Comparison of ENCODE assay signal across 1 cellular context in the genomic region with DNA sequence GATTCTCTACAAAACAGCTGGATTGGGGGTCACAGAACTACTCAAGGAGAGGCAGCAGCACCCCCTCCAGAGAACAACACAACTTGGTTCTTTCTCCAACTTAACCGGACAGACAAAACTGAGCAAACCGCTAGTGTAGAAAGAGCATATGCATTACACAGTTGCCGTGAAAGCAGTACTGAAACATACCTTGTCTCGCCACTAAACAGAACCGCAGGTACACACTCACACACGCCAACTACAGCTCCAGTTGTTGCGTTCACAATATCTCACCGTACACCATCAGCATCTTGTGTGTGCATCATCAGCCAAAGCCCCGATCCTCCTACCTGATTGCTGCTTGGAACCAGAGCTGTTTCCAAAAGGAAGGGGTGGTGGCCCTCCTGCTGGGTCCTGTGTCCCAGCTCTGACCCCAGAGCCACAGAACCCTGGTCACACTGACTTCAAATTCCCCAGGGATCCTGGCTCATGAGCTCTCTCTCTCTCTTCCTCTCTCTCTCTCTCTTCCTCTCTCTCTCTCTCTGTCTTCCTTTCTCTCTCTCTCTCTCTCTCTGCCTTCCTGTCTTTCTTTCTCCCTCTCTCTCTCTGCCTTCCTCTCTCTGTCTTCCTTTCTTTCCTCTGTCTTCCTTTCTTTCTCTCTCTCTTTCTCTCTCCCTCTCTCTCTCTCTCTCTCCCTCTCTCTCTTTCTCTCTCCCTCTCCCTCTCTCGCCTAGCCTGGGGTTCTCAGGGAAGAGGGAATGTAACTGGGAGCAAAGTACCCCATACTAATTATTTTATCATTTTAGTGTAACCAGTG.
TF ChIP-seq lines count a peak whose summit lies in the region.

No MANE protein-coding gene starts in this region.

TF ChIP-seq in GM23338, 12 proteins besides CTCF, POLR2A, EP300 and RAD21 (continued from another document):
- TF ChIP-seq, protein P1, sequence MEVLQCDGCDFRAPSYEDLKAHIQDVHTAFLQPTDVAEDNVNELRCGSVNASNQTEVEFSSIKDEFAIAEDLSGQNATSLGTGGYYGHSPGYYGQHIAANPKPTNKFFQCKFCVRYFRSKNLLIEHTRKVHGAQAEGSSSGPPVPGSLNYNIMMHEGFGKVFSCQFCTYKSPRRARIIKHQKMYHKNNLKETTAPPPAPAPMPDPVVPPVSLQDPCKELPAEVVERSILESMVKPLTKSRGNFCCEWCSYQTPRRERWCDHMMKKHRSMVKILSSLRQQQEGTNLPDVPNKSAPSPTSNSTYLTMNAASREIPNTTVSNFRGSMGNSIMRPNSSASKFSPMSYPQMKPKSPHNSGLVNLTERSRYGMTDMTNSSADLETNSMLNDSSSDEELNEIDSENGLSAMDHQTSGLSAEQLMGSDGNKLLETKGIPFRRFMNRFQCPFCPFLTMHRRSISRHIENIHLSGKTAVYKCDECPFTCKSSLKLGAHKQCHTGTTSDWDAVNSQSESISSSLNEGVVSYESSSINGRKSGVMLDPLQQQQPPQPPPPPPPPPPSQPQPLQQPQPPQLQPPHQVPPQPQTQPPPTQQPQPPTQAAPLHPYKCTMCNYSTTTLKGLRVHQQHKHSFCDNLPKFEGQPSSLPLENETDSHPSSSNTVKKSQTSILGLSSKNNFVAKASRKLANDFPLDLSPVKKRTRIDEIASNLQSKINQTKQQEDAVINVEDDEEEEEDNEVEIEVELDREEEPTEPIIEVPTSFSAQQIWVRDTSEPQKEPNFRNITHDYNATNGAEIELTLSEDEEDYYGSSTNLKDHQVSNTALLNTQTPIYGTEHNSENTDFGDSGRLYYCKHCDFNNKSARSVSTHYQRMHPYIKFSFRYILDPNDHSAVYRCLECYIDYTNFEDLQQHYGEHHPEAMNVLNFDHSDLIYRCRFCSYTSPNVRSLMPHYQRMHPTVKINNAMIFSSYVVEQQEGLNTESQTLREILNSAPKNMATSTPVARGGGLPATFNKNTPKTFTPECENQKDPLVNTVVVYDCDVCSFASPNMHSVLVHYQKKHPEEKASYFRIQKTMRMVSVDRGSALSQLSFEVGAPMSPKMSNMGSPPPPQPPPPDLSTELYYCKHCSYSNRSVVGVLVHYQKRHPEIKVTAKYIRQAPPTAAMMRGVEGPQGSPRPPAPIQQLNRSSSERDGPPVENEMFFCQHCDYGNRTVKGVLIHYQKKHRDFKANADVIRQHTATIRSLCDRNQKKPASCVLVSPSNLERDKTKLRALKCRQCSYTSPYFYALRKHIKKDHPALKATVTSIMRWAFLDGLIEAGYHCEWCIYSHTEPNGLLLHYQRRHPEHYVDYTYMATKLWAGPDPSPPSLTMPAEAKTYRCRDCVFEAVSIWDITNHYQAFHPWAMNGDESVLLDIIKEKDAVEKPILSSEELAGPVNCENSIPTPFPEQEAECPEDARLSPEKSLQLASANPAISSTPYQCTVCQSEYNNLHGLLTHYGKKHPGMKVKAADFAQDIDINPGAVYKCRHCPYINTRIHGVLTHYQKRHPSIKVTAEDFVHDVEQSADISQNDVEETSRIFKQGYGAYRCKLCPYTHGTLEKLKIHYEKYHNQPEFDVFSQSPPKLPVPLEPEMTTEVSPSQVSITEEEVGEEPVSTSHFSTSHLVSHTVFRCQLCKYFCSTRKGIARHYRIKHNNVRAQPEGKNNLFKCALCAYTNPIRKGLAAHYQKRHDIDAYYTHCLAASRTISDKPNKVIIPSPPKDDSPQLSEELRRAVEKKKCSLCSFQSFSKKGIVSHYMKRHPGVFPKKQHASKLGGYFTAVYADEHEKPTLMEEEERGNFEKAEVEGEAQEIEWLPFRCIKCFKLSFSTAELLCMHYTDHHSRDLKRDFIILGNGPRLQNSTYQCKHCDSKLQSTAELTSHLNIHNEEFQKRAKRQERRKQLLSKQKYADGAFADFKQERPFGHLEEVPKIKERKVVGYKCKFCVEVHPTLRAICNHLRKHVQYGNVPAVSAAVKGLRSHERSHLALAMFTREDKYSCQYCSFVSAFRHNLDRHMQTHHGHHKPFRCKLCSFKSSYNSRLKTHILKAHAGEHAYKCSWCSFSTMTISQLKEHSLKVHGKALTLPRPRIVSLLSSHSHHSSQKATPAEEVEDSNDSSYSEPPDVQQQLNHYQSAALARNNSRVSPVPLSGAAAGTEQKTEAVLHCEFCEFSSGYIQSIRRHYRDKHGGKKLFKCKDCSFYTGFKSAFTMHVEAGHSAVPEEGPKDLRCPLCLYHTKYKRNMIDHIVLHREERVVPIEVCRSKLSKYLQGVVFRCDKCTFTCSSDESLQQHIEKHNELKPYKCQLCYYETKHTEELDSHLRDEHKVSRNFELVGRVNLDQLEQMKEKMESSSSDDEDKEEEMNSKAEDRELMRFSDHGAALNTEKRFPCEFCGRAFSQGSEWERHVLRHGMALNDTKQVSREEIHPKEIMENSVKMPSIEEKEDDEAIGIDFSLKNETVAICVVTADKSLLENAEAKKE (CRISPR knock-in tag; IDR thresholded peaks at IDR 0.05), result no peak
- TF ChIP-seq NANOG (IDR thresholded peaks at IDR 0.05; ENCODE audit: borderline replicate concordance) (no peak), STAT1 (IDR thresholded peaks at IDR 0.05; ENCODE audit: unreplicated experiment) (no peak), EZH2 (IDR thresholded peaks at IDR 0.05; ENCODE audit: low read depth, unreplicated experiment) (no peak), CREB1 (CRISPR knock-in tag; IDR thresholded peaks at IDR 0.05; ENCODE audit: low read depth) (no peak), ZNF331 (CRISPR knock-in tag; IDR thresholded peaks at IDR 0.05; ENCODE audit: low read depth) (no peak), JUNB (IDR thresholded peaks at IDR 0.05; ENCODE audit: unreplicated experiment) (no peak)
- TF ChIP-seq, protein P2, sequence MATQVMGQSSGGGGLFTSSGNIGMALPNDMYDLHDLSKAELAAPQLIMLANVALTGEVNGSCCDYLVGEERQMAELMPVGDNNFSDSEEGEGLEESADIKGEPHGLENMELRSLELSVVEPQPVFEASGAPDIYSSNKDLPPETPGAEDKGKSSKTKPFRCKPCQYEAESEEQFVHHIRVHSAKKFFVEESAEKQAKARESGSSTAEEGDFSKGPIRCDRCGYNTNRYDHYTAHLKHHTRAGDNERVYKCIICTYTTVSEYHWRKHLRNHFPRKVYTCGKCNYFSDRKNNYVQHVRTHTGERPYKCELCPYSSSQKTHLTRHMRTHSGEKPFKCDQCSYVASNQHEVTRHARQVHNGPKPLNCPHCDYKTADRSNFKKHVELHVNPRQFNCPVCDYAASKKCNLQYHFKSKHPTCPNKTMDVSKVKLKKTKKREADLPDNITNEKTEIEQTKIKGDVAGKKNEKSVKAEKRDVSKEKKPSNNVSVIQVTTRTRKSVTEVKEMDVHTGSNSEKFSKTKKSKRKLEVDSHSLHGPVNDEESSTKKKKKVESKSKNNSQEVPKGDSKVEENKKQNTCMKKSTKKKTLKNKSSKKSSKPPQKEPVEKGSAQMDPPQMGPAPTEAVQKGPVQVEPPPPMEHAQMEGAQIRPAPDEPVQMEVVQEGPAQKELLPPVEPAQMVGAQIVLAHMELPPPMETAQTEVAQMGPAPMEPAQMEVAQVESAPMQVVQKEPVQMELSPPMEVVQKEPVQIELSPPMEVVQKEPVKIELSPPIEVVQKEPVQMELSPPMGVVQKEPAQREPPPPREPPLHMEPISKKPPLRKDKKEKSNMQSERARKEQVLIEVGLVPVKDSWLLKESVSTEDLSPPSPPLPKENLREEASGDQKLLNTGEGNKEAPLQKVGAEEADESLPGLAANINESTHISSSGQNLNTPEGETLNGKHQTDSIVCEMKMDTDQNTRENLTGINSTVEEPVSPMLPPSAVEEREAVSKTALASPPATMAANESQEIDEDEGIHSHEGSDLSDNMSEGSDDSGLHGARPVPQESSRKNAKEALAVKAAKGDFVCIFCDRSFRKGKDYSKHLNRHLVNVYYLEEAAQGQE (IDR thresholded peaks at IDR 0.05; ENCODE audit: unreplicated experiment), result no peak
- TF ChIP-seq, protein P3, sequence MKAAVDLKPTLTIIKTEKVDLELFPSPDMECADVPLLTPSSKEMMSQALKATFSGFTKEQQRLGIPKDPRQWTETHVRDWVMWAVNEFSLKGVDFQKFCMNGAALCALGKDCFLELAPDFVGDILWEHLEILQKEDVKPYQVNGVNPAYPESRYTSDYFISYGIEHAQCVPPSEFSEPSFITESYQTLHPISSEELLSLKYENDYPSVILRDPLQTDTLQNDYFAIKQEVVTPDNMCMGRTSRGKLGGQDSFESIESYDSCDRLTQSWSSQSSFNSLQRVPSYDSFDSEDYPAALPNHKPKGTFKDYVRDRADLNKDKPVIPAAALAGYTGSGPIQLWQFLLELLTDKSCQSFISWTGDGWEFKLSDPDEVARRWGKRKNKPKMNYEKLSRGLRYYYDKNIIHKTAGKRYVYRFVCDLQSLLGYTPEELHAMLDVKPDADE (IDR thresholded peaks at IDR 0.05), result no peak
